13 cellular contexts compared by ENCODE assay signal in genomic region chr16:71214771-71215381, GRCh38. TPM values are rescaled to one million over a fixed set of nuclear protein-coding genes. Genes with fewer than 3 reads are reported as not detected.
DNase-seq lines count a peak whose midpoint lies in the region; ATAC-seq, FAIRE-seq and TF ChIP-seq lines count a peak whose summit lies in the region.
"Had no signal": no experiment of that assay in that cellular context is flagged by ENCODE, and none has a peak within 500 bp of the region (broad histone marks: within the 10 kb centered on the region; RNA-seq: fewer than 3 reads in every experiment).

No MANE protein-coding gene starts in this region.

- POLR2A ChIA-PET in Caco-2 (lab: Charles Lee) (interaction anchor here (0.7 kb wide), 1 partner anchor 22 kb away, joined by 3 read pairs; no protein-coding TSS in a partner anchor), Panc1 (lab: Charles Lee) (no interaction called here)

- no peak overlapping the region for H3K4me3 Mint-ChIP-seq in Caco-2 (ENCODE audit: unreplicated experiment)
- H3K4me3 Mint-ChIP-seq: naive thymus-derived CD4-positive, alpha-beta T cell; type B pancreatic cell had no signal

- H3K27ac ChIP-seq in Panc1 (ENCODE audit: low read length) = no peak overlapping the region
- H3K27ac ChIP-seq in caudate nucleus (ENCODE audit: low read depth, low read length) = no peak overlapping the region

- no peak for TF ChIP-seq POLR2A in GM12892 (IDR thresholded peaks at IDR 0.05; ENCODE audit: low read depth, low read length)

- H3K36me3 ChIP-seq in Caco-2 (ENCODE audit: control insufficient read depth, insufficient read depth, low read length) = no peaks in the 10 kb centered on the region
- no peaks in the 10 kb centered on the region for H3K36me3 ChIP-seq in Panc1 (ENCODE audit: control insufficient read depth, insufficient read depth, low read length)

- DNase-seq in Caco-2 (peak in 1 of 2 experiments; percentile 18), GM20000 (ENCODE audit: low spot score) (peak; percentile 19), Panc1 (ENCODE audit: low read depth, low spot score) (no peak), iPS-NIHi11 (ENCODE audit: low spot score) (peak; percentile 27), caudate nucleus (lab: John Stamatoyannopoulos, UW) (no peak), Kasumi-1 (lab: John Stamatoyannopoulos, UW) (no peak), GM12892 (ENCODE audit: insufficient read length) (no peak)
- DNase-seq: NCI-H2081 treated with DMSO at 0.1 percent for 48 hours; stimulated activated CD4-positive, alpha-beta T cell treated with anti-CD3 and anti-CD28 coated beads, Interleukin-4, amount 100 ng/mL, for 4 hours had no signal

- CTCF ChIA-PET in Caco-2 (lab: Charles Lee) = interaction anchor here (1.8 kb wide), 1 partner anchor 97 kb away, joined by 24 read pairs; no protein-coding TSS in a partner anchor
- CTCF ChIA-PET in Panc1 (lab: Charles Lee) = no interaction called here

- BruUV-seq in Caco-2 (replicated peaks; lab: Mats Ljungman, UMichigan) (no TSS peak), Panc1 (replicated peaks; lab: Mats Ljungman, UMichigan) (no TSS peak)

- no peaks in the 10 kb centered on the region for H3K9me3 Mint-ChIP-seq in Caco-2 (ENCODE audit: unreplicated experiment)
- H3K9me3 Mint-ChIP-seq: type B pancreatic cell had no signal

- H3K4me1 ChIP-seq in Caco-2 (no peaks in the 10 kb centered on the region), Panc1 (ENCODE audit: control insufficient read depth, insufficient read depth, low read length) (no peaks in the 10 kb centered on the region)

- TF ChIP-seq CTCF in Caco-2 (IDR thresholded peaks at IDR 0.05; ENCODE audit: insufficient read depth in 1 of 2, low read depth in 1 of 2, low read length in 1 of 2, severe bottlenecking in 1 of 2, unreplicated experiment in 1 of 2) (peak; percentile 44 to 49), GM20000 (IDR thresholded peaks at IDR 0.05; ENCODE audit: extremely low read depth, missing control alignments) (no peak), Panc1 (IDR thresholded peaks at IDR 0.05) (peak; percentile 17; the same call in 1 of the 2 replicates)

- no peaks in the 10 kb centered on the region for H3K27me3 ChIP-seq in Caco-2 (replicated peaks; ENCODE audit: control insufficient read depth, insufficient read depth, low read length)
- H3K27me3 ChIP-seq in Panc1 (ENCODE audit: control insufficient read depth, insufficient read depth, low read length) = no peaks in the 10 kb centered on the region

- no peak overlapping the region for H3K27ac Mint-ChIP-seq in Caco-2 (ENCODE audit: unreplicated experiment)
- H3K27ac Mint-ChIP-seq: naive thymus-derived CD4-positive, alpha-beta T cell; type B pancreatic cell had no signal

- H3K4me1 Mint-ChIP-seq in Caco-2 (ENCODE audit: low read depth, unreplicated experiment) = no peaks in the 10 kb centered on the region
- H3K4me1 Mint-ChIP-seq: naive thymus-derived CD4-positive, alpha-beta T cell had no signal

- H3K9me3 ChIP-seq in Caco-2 = no peaks in the 10 kb centered on the region
- H3K9me3 ChIP-seq in Panc1 (ENCODE audit: control insufficient read depth, insufficient read depth, low read depth, low read length) = no peaks in the 10 kb centered on the region

- H3K4me3 ChIP-seq in Caco-2 (ENCODE audit: low read depth, low read length) = no peak overlapping the region
- H3K4me3 ChIP-seq in Panc1 (ENCODE audit: low read depth in 2 of 2, low read length in 2 of 2) = no peak overlapping the region

- peaks cover 12% of the 10 kb centered on the region for H3K27me3 Mint-ChIP-seq in Caco-2 (ENCODE audit: insufficient read depth, unreplicated experiment)

- ATAC-seq in Panc1 (no peak), GM18511 (IDR thresholded peaks at IDR 0.05; ENCODE audit: unreplicated experiment) (no peak)
- ATAC-seq: naive thymus-derived CD4-positive, alpha-beta T cell had no signal

- intact Hi-C loops in Caco-2 (cut with micrococcal nuclease; ENCODE audit: unreplicated experiment) = loop anchor here (1.0 kb wide), 2 partner anchors 96 to 143 kb away; partner anchors contain the start of gene CALB2
- intact Hi-C loops in Panc1 (cut with micrococcal nuclease; ENCODE audit: unreplicated experiment) = loop anchor here (10.0 kb wide), 1 partner anchor 140 kb away; the partner anchor contains the start of gene CALB2

- no peaks in the 10 kb centered on the region for H3K36me3 Mint-ChIP-seq in Caco-2 (ENCODE audit: insufficient read depth, unreplicated experiment)
- H3K36me3 Mint-ChIP-seq: naive thymus-derived CD4-positive, alpha-beta T cell; type B pancreatic cell had no signal

- FAIRE-seq in GM12892 (lab: Jason Lieb, UNC) = no peak
- FAIRE-seq: G401.6 had no signal

- in situ Hi-C loops in Panc1 (cut with HindIII; ENCODE audit: low pct_unique_long_range_greater_than_20kb, low sequenced_read_pairs) = no loop called here

RNA-seq across cellular contexts. Expression of gene HYDIN, which starts 15.6 kb away (rescaled TPM):
- total RNA-seq in Caco-2 (2022) (0.68 TPM in 1 of 2 replicates, not detected in the other), Panc1 (2021; ENCODE audit: unreplicated experiment) (0.80 TPM)
- polyA plus RNA-seq in Panc1 (2012; ENCODE audit: insufficient read length) = 0.78 TPM
- not detected for polyA plus RNA-seq in GM12892 (2012; ENCODE audit: missing spikeins)
- polyA plus RNA-seq: naive thymus-derived CD4-positive, alpha-beta T cell had no signal

Comparison
In these comparisons a context has a peak if more than half of its experiments do, and no peak if none do; other contexts are left out.
1. DNase-seq: peak in GM20000 (single experiment) and iPS-NIHi11 (single experiment); none in Panc1 (single experiment), caudate nucleus (0 of 61), Kasumi-1 (0 of 2) and GM12892 (single experiment).